In genomic region chr19:36371886-36372285, GRCh38 we compare ENCODE assay signal across 11 cellular contexts.
"Had no signal": no experiment of that assay in that cellular context is flagged by ENCODE, and none has a peak within 500 bp of the region (broad histone marks: within the 10 kb centered on the region; RNA-seq: fewer than 3 reads in every experiment).

No MANE protein-coding gene starts in this region.

- H3K4me2 ChIP-seq: GM23338 had no signal

- H3K27ac ChIP-seq: GM23248 had no signal

- ATAC-seq: GM23338, HCT116 had no signal

- H3K9me3 Mint-ChIP-seq: GM23338 had no signal

- H3K27ac Mint-ChIP-seq: GM23338, HFFc6 had no signal

- DNase-seq: GM23248, GOT3, H7, H9, HCEC 1CT, HFFc6 had no signal

- H3K36me3 ChIP-seq: HAP-1 had no signal

- H3K9ac ChIP-seq: GM23248 had no signal

- H3K4me1 ChIP-seq: HAP-1 had no signal

- H3K4me3 ChIP-seq: GM23248, GM23338, HAP-1 had no signal

- H2AFZ ChIP-seq: GM23248, GM23338 had no signal

- FAIRE-seq: H1, H54 had no signal
